17 cellular contexts compared by ENCODE assay signal in genomic region chr17:58384900-58385299, GRCh38. TPM values are rescaled to one million over a fixed set of nuclear protein-coding genes. Genes with fewer than 3 reads are reported as not detected.
DNase-seq lines count a peak whose midpoint lies in the region; ATAC-seq and TF ChIP-seq lines count a peak whose summit lies in the region.
"Had no signal": no experiment of that assay in that cellular context is flagged by ENCODE, and none has a peak within 500 bp of the region (broad histone marks: within the 10 kb centered on the region; RNA-seq: fewer than 3 reads in every experiment).

No MANE protein-coding gene starts in this region.

- no peaks in the 10 kb centered on the region for H4K20me1 ChIP-seq in HCT116 (ENCODE audit: insufficient read depth)
- no peaks in the 10 kb centered on the region for H4K20me1 ChIP-seq in hepatocyte (ENCODE audit: insufficient read depth, poor library complexity, severe bottlenecking)

- H3K27me3 ChIP-seq in HCT116 (ENCODE audit: insufficient read depth, low read length) (no peaks in the 10 kb centered on the region), hepatocyte (no peaks in the 10 kb centered on the region)

- H3K4me2 ChIP-seq in HCT116 (ENCODE audit: low read length) (peak overlapping the region; percentile 27), hepatocyte (no peak overlapping the region)

- peaks cover 100% of the 10 kb centered on the region for H3K79me2 ChIP-seq in HCT116 (ENCODE audit: insufficient read depth, low read length)
- peaks cover 84% of the 10 kb centered on the region for H3K79me2 ChIP-seq in hepatocyte

- DNase-seq in NOMO-1 treated with DMSO at 0.1 percent for 48 hours (lab: John Stamatoyannopoulos, UW; ENCODE audit: unreplicated experiment) (peak; percentile 66), NOMO-1 treated with dmso at 0.1 percent for 144 hours (lab: John Stamatoyannopoulos, UW; ENCODE audit: unreplicated experiment) (no peak), HCT116 (ENCODE audit: low read depth, low spot score) (no peak), hepatocyte (ENCODE audit: low spot score) (no peak), pons (ENCODE audit: low spot score) (peak; percentile 22), GM13977 (ENCODE audit: low spot score) (no peak), DMS 273 (lab: John Stamatoyannopoulos, UW; ENCODE audit: unreplicated experiment) (no peak)
- DNase-seq: H7, IMR-90, NCI-H1436 treated with DMSO at 0.1 percent for 48 hours, NCI-H345, NCI-H69, SHP77 had no signal

- no peaks in the 10 kb centered on the region for H3K9me2 ChIP-seq in HCT116 (ENCODE audit: insufficient read depth)
- H3K9me2 ChIP-seq in hepatocyte (replicated peaks; ENCODE audit: insufficient read depth) = no peaks in the 10 kb centered on the region

- no peak for TF ChIP-seq RAD21 in HCT116 (IDR thresholded peaks at IDR 0.05; ENCODE audit: low read depth)

- no TSS peak for BruUV-seq in HCT116 (replicated peaks; lab: Mats Ljungman, UMichigan)

- H3K9me3 ChIP-seq in HCT116 (ENCODE audit: control insufficient read depth in 1 of 2, insufficient read depth in 1 of 2, low read depth in 1 of 2, low read length in 2 of 2) = no peaks in the 10 kb centered on the region
- no peaks in the 10 kb centered on the region for H3K9me3 ChIP-seq in hepatocyte (ENCODE audit: low read depth)

- in situ Hi-C loops in GM13977 (cut with MboI; ENCODE audit: low pct_unique_long_range_greater_than_20kb, low sequenced_read_pairs, unreplicated experiment) = no loop called here

- ATAC-seq in HCT116 = no peak
- no peak for ATAC-seq in HG02884 (IDR thresholded peaks at IDR 0.05; ENCODE audit: unreplicated experiment)
- ATAC-seq: SK-N-SH treated with all-trans-retinoic acid at 6 μM for 48 hours had no signal

- intact Hi-C loops in HCT116 (cut with micrococcal nuclease) = no loop called here

- H3K9ac ChIP-seq in HCT116 (ENCODE audit: low read length) = no peak overlapping the region; the same call in 1 of the 2 replicates

- no peak overlapping the region for H2AFZ ChIP-seq in HCT116 (ENCODE audit: low read depth, low read length, poor library complexity, severe bottlenecking)
- no peak overlapping the region for H2AFZ ChIP-seq in hepatocyte

- POLR2A ChIA-PET in HCT116 (lab: Charles Lee) = no interaction called here

- RAD21 ChIA-PET in HCT116 (lab: Charles Lee; ENCODE audit: low non-redundant PET in 1 of 2, low total read pairs in 2 of 2, uncharacterized antibody in 2 of 2, unreplicated experiment in 2 of 2) = no interaction called here

- CTCF ChIA-PET in HCT116 (lab: Charles Lee) = no interaction called here

- no peak for TF ChIP-seq CTCF in HCT116 (IDR thresholded peaks at IDR 0.05 in 2 of 3, conservative IDR thresholded peaks at IDR 0.05 in 1 of 3; ENCODE audit: borderline replicate concordance in 1 of 3, insufficient read depth in 1 of 3, low read depth in 2 of 3, low read length in 2 of 3)
- no peak for TF ChIP-seq CTCF in hepatocyte (IDR thresholded peaks at IDR 0.05; ENCODE audit: poor library complexity)
- no peak for TF ChIP-seq CTCF in GM13977 (IDR thresholded peaks at IDR 0.05; ENCODE audit: extremely low read depth, insufficient read depth, missing control alignments)

- H3K4me3 ChIP-seq in HCT116 (replicated peaks in 1 of 2; ENCODE audit: low read depth in 1 of 2, low read length in 2 of 2) (no peak overlapping the region), hepatocyte (no peak overlapping the region)

- H3K36me3 ChIP-seq in HCT116 (ENCODE audit: control insufficient read depth in 1 of 2, insufficient read depth in 2 of 2, low read length in 2 of 2) (peaks cover 0 to 7% of the 10 kb centered on the region in 2 experiments; a peak in 2 of 4 replicates), hepatocyte (replicated peaks; ENCODE audit: insufficient read depth, low read depth) (no peaks in the 10 kb centered on the region)

- TF ChIP-seq POLR2A in HCT116 (IDR thresholded peaks at IDR 0.05; ENCODE audit: borderline replicate concordance, extremely low read depth, insufficient read depth, insufficient read length) = no peak

- H3K4me1 ChIP-seq in HCT116 (ENCODE audit: control insufficient read depth in 1 of 2, insufficient read depth in 2 of 2, low read length in 2 of 2) (peaks cover 89 to 100% of the 10 kb centered on the region in 2 experiments), hepatocyte (ENCODE audit: insufficient read depth) (peaks cover 74% of the 10 kb centered on the region)

- H3K27ac ChIP-seq in HCT116 (ENCODE audit: low read depth, low read length) = peak overlapping the region; percentile 45; the same call in 1 of the 2 replicates
- peak overlapping the region; percentile 87 for H3K27ac ChIP-seq in hepatocyte
- H3K27ac ChIP-seq: C4-2B had no signal

- 88% methylated on average over 3 of the region's 3 CpGs for WGBS in hepatocyte (ENCODE audit: low lambda C conversion rate, missing lambda C conversion rate)

TF ChIP-seq in HCT116, 20 proteins besides CTCF, POLR2A, EP300 and RAD21:
- TF ChIP-seq ELF1 (IDR thresholded peaks at IDR 0.05; ENCODE audit: borderline replicate concordance, low read depth) (no peak), ZFX (IDR thresholded peaks at IDR 0.05) (no peak), YY1 (IDR thresholded peaks at IDR 0.05; ENCODE audit: extremely low read depth, insufficient replicate concordance, low read depth, low read length) (no peak), EGR1 (IDR thresholded peaks at IDR 0.05; ENCODE audit: low read depth) (no peak), POLR2AphosphoS5 (IDR thresholded peaks at IDR 0.05; ENCODE audit: low read depth, low read length) (no peak), JUND (IDR thresholded peaks at IDR 0.05) (no peak), CEBPB (IDR thresholded peaks at IDR 0.05; ENCODE audit: low read depth) (no peak), CBX3 (IDR thresholded peaks at IDR 0.05; ENCODE audit: low read depth) (no peak), EZH2 (IDR thresholded peaks at IDR 0.05) (no peak), ZNF274 (IDR thresholded peaks at IDR 0.05; ENCODE audit: low read depth, low read length) (no peak), SRF (IDR thresholded peaks at IDR 0.05; ENCODE audit: low read depth) (no peak), FOSL1 (IDR thresholded peaks at IDR 0.05; ENCODE audit: low read depth) (no peak), EZH2phosphoT487 (IDR thresholded peaks at IDR 0.05; ENCODE audit: borderline replicate concordance) (no peak), SP1 (IDR thresholded peaks at IDR 0.05; ENCODE audit: low read depth) (no peak), MAX (IDR thresholded peaks at IDR 0.05) (no peak), SIN3A (IDR thresholded peaks at IDR 0.05; ENCODE audit: low read depth) (no peak), TCF7L2 (IDR thresholded peaks at IDR 0.05; ENCODE audit: borderline replicate concordance, extremely low read depth, insufficient read depth, insufficient read length) (no peak)
- TF ChIP-seq, protein P1, sequence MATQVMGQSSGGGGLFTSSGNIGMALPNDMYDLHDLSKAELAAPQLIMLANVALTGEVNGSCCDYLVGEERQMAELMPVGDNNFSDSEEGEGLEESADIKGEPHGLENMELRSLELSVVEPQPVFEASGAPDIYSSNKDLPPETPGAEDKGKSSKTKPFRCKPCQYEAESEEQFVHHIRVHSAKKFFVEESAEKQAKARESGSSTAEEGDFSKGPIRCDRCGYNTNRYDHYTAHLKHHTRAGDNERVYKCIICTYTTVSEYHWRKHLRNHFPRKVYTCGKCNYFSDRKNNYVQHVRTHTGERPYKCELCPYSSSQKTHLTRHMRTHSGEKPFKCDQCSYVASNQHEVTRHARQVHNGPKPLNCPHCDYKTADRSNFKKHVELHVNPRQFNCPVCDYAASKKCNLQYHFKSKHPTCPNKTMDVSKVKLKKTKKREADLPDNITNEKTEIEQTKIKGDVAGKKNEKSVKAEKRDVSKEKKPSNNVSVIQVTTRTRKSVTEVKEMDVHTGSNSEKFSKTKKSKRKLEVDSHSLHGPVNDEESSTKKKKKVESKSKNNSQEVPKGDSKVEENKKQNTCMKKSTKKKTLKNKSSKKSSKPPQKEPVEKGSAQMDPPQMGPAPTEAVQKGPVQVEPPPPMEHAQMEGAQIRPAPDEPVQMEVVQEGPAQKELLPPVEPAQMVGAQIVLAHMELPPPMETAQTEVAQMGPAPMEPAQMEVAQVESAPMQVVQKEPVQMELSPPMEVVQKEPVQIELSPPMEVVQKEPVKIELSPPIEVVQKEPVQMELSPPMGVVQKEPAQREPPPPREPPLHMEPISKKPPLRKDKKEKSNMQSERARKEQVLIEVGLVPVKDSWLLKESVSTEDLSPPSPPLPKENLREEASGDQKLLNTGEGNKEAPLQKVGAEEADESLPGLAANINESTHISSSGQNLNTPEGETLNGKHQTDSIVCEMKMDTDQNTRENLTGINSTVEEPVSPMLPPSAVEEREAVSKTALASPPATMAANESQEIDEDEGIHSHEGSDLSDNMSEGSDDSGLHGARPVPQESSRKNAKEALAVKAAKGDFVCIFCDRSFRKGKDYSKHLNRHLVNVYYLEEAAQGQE (IDR thresholded peaks at IDR 0.05; ENCODE audit: low read depth) = no peak
- TF ChIP-seq, protein P2, sequence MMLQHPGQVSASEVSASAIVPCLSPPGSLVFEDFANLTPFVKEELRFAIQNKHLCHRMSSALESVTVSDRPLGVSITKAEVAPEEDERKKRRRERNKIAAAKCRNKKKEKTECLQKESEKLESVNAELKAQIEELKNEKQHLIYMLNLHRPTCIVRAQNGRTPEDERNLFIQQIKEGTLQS (IDR thresholded peaks at IDR 0.05) = no peak

RNA-seq across cellular contexts. Expression of gene RNF43, which starts 32.4 kb away (rescaled TPM):
- total RNA-seq in HCT116 (2021; ENCODE audit: unreplicated experiment) (42.2 TPM), hepatocyte (6.5 and 10.1 TPM in 2 replicates)
- polyA plus RNA-seq in HCT116 (2012) = 21.7 and 27.6 TPM in 2 replicates
- polyA plus RNA-seq in hepatocyte = 7.9 and 12.4 TPM in 2 replicates
- total RNA-seq: LHCN-M2 had no signal
- polyA plus RNA-seq: IMR-90 had no signal

RNA-seq across cellular contexts. Expression of gene SUPT4H1, which starts 32.9 kb away (rescaled TPM):
- total RNA-seq in HCT116 (2021; ENCODE audit: unreplicated experiment) = 118 TPM
- 121 and 141 TPM in 2 replicates for polyA plus RNA-seq in HCT116 (2012)
- 54.5 and 62.1 TPM in 2 replicates for total RNA-seq in hepatocyte
- 91.3 and 108 TPM in 2 replicates for polyA plus RNA-seq in hepatocyte

RNA-seq across cellular contexts. Expression of gene TSPOAP1, which starts 56.3 kb away (rescaled TPM):
- total RNA-seq in HCT116 (2021; ENCODE audit: unreplicated experiment) (0.27 TPM), hepatocyte (10.0 and 15.4 TPM in 2 replicates)
- polyA plus RNA-seq in HCT116 (2012) = 0.05 TPM in 1 of 2 replicates, not detected in the other
- 17.8 and 19.0 TPM in 2 replicates for polyA plus RNA-seq in hepatocyte

Comparison
In these comparisons a context has a peak if more than half of its experiments do, and no peak if none do; other contexts are left out.
1. DNase-seq: peak in NOMO-1 treated with DMSO at 0.1 percent for 48 hours (single experiment) and pons (single experiment); none in NOMO-1 treated with dmso at 0.1 percent for 144 hours (single experiment), HCT116 (single experiment), hepatocyte (single experiment), GM13977 (single experiment) and DMS 273 (single experiment).